18 cellular contexts compared by ENCODE assay signal in the genomic region with DNA sequence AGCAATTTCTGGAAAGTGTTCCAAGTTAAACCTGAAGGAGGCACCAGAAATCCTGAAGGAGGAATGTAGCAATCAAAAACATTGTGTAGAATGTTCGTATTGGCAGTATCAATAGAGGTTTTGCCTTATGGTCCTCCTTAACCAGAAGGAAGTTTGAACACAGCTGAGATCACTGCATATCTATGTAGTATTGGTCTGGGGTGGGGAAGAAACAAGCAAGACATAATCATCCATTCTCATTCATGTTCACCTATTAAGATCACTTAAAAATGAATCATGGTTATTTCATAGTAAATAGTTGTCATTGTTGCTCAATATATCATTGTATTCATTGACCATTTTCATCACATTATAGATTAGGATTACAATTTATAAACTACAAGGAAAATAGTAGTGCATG.
A peak's percentile ranks its signal among the peaks of the same experiment; 100 is the strongest.
DNase-seq lines count a peak whose midpoint lies in the region; ATAC-seq and TF ChIP-seq lines count a peak whose summit lies in the region.
"Had no signal": no experiment of that assay in that cellular context is flagged by ENCODE, and none has a peak within 500 bp of the region (broad histone marks: within the 10 kb centered on the region; RNA-seq: fewer than 3 reads in every experiment).

No MANE protein-coding gene starts in this region.

- H3K9me2 ChIP-seq in PC-3 (replicated peaks; ENCODE audit: low read length), result no peaks in the 10 kb centered on the region

- CTCF ChIA-PET in PC-3 (lab: Charles Lee), result no interaction called here

- H3K4me1 Mint-ChIP-seq in endodermal cell, result peaks cover 3% of the 10 kb centered on the region
- H3K4me1 Mint-ChIP-seq in mesothelial cell of epicardium, result no peaks in the 10 kb centered on the region
- H3K4me1 Mint-ChIP-seq: GM23338 had no signal

- H3K4me3 ChIP-seq in PC-3 (ENCODE audit: low read length), result no peak overlapping the region
- H3K4me3 ChIP-seq in endodermal cell (ENCODE audit: low read length), result no peak overlapping the region
- H3K4me3 ChIP-seq: A549, GM23338 had no signal

- H3K27me3 Mint-ChIP-seq in endodermal cell (ENCODE audit: insufficient read depth), result no peaks in the 10 kb centered on the region
- H3K27me3 Mint-ChIP-seq in mesothelial cell of epicardium (ENCODE audit: low read depth), result no peaks in the 10 kb centered on the region
- H3K27me3 Mint-ChIP-seq: IgD-negative memory B cell had no signal

- H3K27ac Mint-ChIP-seq in endodermal cell (no peak overlapping the region), mesothelial cell of epicardium (no peak overlapping the region)
- H3K27ac Mint-ChIP-seq: GM23338, IgD-negative memory B cell had no signal

- ATAC-seq in PC-3, result no peak; the same call in 1 of the 2 replicates
- ATAC-seq in GM18861 (IDR thresholded peaks at IDR 0.05; ENCODE audit: unreplicated experiment), result no peak
- ATAC-seq: A549, GM23338 had no signal

- H3K4me2 ChIP-seq in PC-3 (ENCODE audit: low read length), result no peak overlapping the region
- H3K4me2 ChIP-seq: A549, GM23338 had no signal

- no peak overlapping the region for H3K4me3 Mint-ChIP-seq in endodermal cell
- H3K4me3 Mint-ChIP-seq in mesothelial cell of epicardium, result no peak overlapping the region
- H3K4me3 Mint-ChIP-seq: GM23338, IgD-negative memory B cell had no signal

- WGBS in endodermal cell (ENCODE audit: insufficient coverage in 1 of 2, insufficient read length in 1 of 2), 2 experiments, result 93% methylated on average over 1 of the region's 1 CpG; no CpG with 5 or more reads in 1 of the 2 experiments

- peak; percentile 47; the same call in 1 of the 2 replicates for TF ChIP-seq CTCF in PC-3 (conservative IDR thresholded peaks at IDR 0.05; ENCODE audit: low read depth, low read length)
- peak; percentile 44 for TF ChIP-seq CTCF in endodermal cell (conservative IDR thresholded peaks at IDR 0.05)
- TF ChIP-seq CTCF in mesothelial cell of epicardium (IDR thresholded peaks at IDR 0.05; ENCODE audit: unreplicated experiment), result peak; percentile 15

- no TSS peak for BruUV-seq in PC-3 (replicated peaks; lab: Mats Ljungman, UMichigan)

- H3K27ac ChIP-seq in PC-3 (ENCODE audit: low read length) (no peak overlapping the region), endodermal cell (ENCODE audit: low read depth, low read length) (no peak overlapping the region)
- H3K27ac ChIP-seq: A549, C4-2B had no signal

- no peak overlapping the region for H2AFZ ChIP-seq in PC-3 (ENCODE audit: low read length)
- H2AFZ ChIP-seq: GM23338 had no signal

- H3K9me3 Mint-ChIP-seq in endodermal cell (peaks cover 17% of the 10 kb centered on the region), mesothelial cell of epicardium (peaks cover 15% of the 10 kb centered on the region)

- 0 out of 2 replicates have a peak, but pooled peaks cover 4% of the 10 kb centered on the region for H3K79me2 ChIP-seq in PC-3 (ENCODE audit: low read length)

- H3K27me3 ChIP-seq in PC-3 (ENCODE audit: low read length) (no peaks in the 10 kb centered on the region), endodermal cell (ENCODE audit: control insufficient read depth, insufficient read depth, low read length, poor library complexity, severe bottlenecking) (no peaks in the 10 kb centered on the region)

- H4K20me1 ChIP-seq in PC-3 (ENCODE audit: low read length), result no peaks in the 10 kb centered on the region

- POLR2A ChIA-PET in PC-3 (lab: Charles Lee; ENCODE audit: unreplicated experiment), result no interaction called here

- intact Hi-C loops in PC-3 (cut with micrococcal nuclease), result no loop called here

- H3K36me3 ChIP-seq in PC-3 (ENCODE audit: low read depth, low read length), result no peaks in the 10 kb centered on the region
- H3K36me3 ChIP-seq in endodermal cell (ENCODE audit: control insufficient read depth, insufficient read depth, low read length), result no peaks in the 10 kb centered on the region

- H3K4me1 ChIP-seq in PC-3 (ENCODE audit: insufficient read depth, low read length) (peaks cover 7% of the 10 kb centered on the region), endodermal cell (ENCODE audit: control insufficient read depth, insufficient read depth, low read length) (no peaks in the 10 kb centered on the region)
- H3K4me1 ChIP-seq: A549 had no signal

- peak; percentile 32 for DNase-seq in ELR (ENCODE audit: low read depth)
- peak; percentile 46 for DNase-seq in PC-3
- DNase-seq in endodermal cell, result no peak
- no peak for DNase-seq in mesothelial cell of epicardium (ENCODE audit: low spot score in 2 of 2, unreplicated experiment in 2 of 2)
- no peak for DNase-seq in activated CD8-positive, alpha-beta memory T cell treated with anti-CD3 and anti-CD28 coated beads, Interleukin-2, amount 50 U/mL, for 48 hours
- DNase-seq in DMS53 (lab: John Stamatoyannopoulos, UW), result no peak
- DNase-seq in NCI-H524 treated with DMSO at 0.1 percent for 48 hours (lab: John Stamatoyannopoulos, UW), result no peak
- DNase-seq: DMS 273 treated with DMSO at 0.1 percent for 48 hours; NCI-H1417 treated with DMSO at 0.1 percent for 48 hours; NCI-H1930; NCI-H69; NK-92 treated with Interleukin-12 subunit alpha and Interleukin-12 subunit beta, amount 100 ng/mL, for 24 hours; RPMI8226 had no signal

- H3K9me3 ChIP-seq in PC-3 (ENCODE audit: low read length) (no peaks in the 10 kb centered on the region), endodermal cell (ENCODE audit: control insufficient read depth, low read length) (peaks cover 11% of the 10 kb centered on the region)

- H3F3A ChIP-seq in PC-3 (ENCODE audit: low read length, unreplicated experiment), result no peaks in the 10 kb centered on the region

- peaks cover 12% of the 10 kb centered on the region for H3K36me3 Mint-ChIP-seq in endodermal cell (ENCODE audit: low read depth)
- peaks cover 15% of the 10 kb centered on the region for H3K36me3 Mint-ChIP-seq in mesothelial cell of epicardium

- H3K9ac ChIP-seq in PC-3 (ENCODE audit: low read length), result no peak overlapping the region
- no peak overlapping the region for H3K9ac ChIP-seq in endodermal cell (ENCODE audit: extremely low read depth, low read length, poor library complexity, severe bottlenecking)

Comparison
In these comparisons a context has a peak if more than half of its experiments do, and no peak if none do; other contexts are left out.
1. DNase-seq: peak in ELR (single experiment) and PC-3 (single experiment); none in endodermal cell (single experiment), mesothelial cell of epicardium (0 of 2), activated CD8-positive, alpha-beta memory T cell treated with anti-CD3 and anti-CD28 coated beads, Interleukin-2, amount 50 U/mL, for 48 hours (single experiment), DMS53 (single experiment) and NCI-H524 treated with DMSO at 0.1 percent for 48 hours (single experiment).
2. Peak in every context shown above with its lines, with median percentiles within 50 percentile points of each other: CTCF ChIP-seq.